19 cellular contexts compared by ENCODE assay signal in genomic region chr16:31707743-31708335, GRCh38.
A peak's percentile ranks its signal among the peaks of the same experiment; 100 is the strongest.
DNase-seq lines count a peak whose midpoint lies in the region; ATAC-seq lines count a peak whose summit lies in the region.
"Had no signal": no experiment of that assay in that cellular context is flagged by ENCODE, and none has a peak within 500 bp of the region (broad histone marks: within the 10 kb centered on the region; RNA-seq: fewer than 3 reads in every experiment).

No MANE protein-coding gene starts in this region.

- no peak overlapping the region for H3K4me3 ChIP-seq in CD4-positive, CD25-positive, alpha-beta regulatory T cell (ENCODE audit: low read depth, low read length)
- H3K4me3 ChIP-seq in naive thymus-derived CD4-positive, alpha-beta T cell (ENCODE audit: low read length) = no peak overlapping the region
- H3K4me3 ChIP-seq: Peyer's patch had no signal

- peak; percentile 49 for DNase-seq in activated CD4-positive, alpha-beta T cell treated with anti-CD3 and anti-CD28 coated beads, Interleukin-2, amount 10 ng/mL, durations not matched to agents 24 days and 14 days
- DNase-seq in activated CD4-positive, alpha-beta T cell treated with anti-CD3 and anti-CD28 coated beads, Interleukin-2, amount 50 U/mL, for 48 hours = no peak
- DNase-seq in CD4-positive, CD25-positive, alpha-beta regulatory T cell = no peak
- DNase-seq in T-helper 17 cell = no peak
- DNase-seq in naive thymus-derived CD4-positive, alpha-beta T cell = no peak
- no peak for DNase-seq in effector memory CD8-positive, alpha-beta T cell
- DNase-seq: Calu3, DMS79 treated with DMSO at 0.1 percent for 48 hours, GOT3, KG1, NCI-H1105 treated with DMSO at 0.1 percent for 48 hours, NCI-H187, NCI-H446 treated with DMSO at 0.1 percent for 48 hours, NCI-H82, Peyer's patch, SHP77 had no signal

- peaks cover 13% of the 10 kb centered on the region for H3K4me1 ChIP-seq in CD4-positive, CD25-positive, alpha-beta regulatory T cell (ENCODE audit: control insufficient read depth, insufficient read depth, low read length, poor library complexity, severe bottlenecking)
- H3K4me1 ChIP-seq in naive thymus-derived CD4-positive, alpha-beta T cell (ENCODE audit: control insufficient read depth in 2 of 2, insufficient read depth in 2 of 2, low read length in 2 of 2) = peaks cover 0 to 14% of the 10 kb centered on the region in 2 donors
- H3K4me1 ChIP-seq: Peyer's patch had no signal

- peaks cover 49% of the 10 kb centered on the region for H3K36me3 Mint-ChIP-seq in activated CD4-positive, alpha-beta T cell treated with anti-CD3 and anti-CD28 coated beads, Interleukin-2, amount 10 ng/mL, durations not matched to agents 24 days and 14 days (ENCODE audit: low read depth)
- peaks cover 21% of the 10 kb centered on the region for H3K36me3 Mint-ChIP-seq in CD4-positive, CD25-positive, alpha-beta regulatory T cell
- no peaks in the 10 kb centered on the region for H3K36me3 Mint-ChIP-seq in T-helper 17 cell (ENCODE audit: low read depth)
- peaks cover 5 to 42% (median 17%) of the 10 kb centered on the region in 5 donors for H3K36me3 Mint-ChIP-seq in naive thymus-derived CD4-positive, alpha-beta T cell
- H3K36me3 Mint-ChIP-seq in effector memory CD8-positive, alpha-beta T cell (ENCODE audit: insufficient read depth) = peaks cover 90% of the 10 kb centered on the region

- H3K36me3 ChIP-seq in CD4-positive, CD25-positive, alpha-beta regulatory T cell (ENCODE audit: control insufficient read depth, insufficient read depth, low read length) = peaks cover 61% of the 10 kb centered on the region
- H3K36me3 ChIP-seq in naive thymus-derived CD4-positive, alpha-beta T cell (ENCODE audit: control insufficient read depth in 2 of 3, insufficient read depth in 3 of 3, low read length in 3 of 3) = peaks cover 5 to 69% (median 34%) of the 10 kb centered on the region in 3 experiments

- no peak overlapping the region for H3K4me3 Mint-ChIP-seq in activated CD4-positive, alpha-beta T cell treated with anti-CD3 and anti-CD28 coated beads, Interleukin-2, amount 10 ng/mL, durations not matched to agents 24 days and 14 days
- peak overlapping the region in 1 of 4 donors; percentile 83 for H3K4me3 Mint-ChIP-seq in CD4-positive, CD25-positive, alpha-beta regulatory T cell
- H3K4me3 Mint-ChIP-seq in T-helper 17 cell = peak overlapping the region; percentile 65
- peak overlapping the region in 3 of 10 donors; percentile 28 to 73 (median 33) for H3K4me3 Mint-ChIP-seq in naive thymus-derived CD4-positive, alpha-beta T cell
- no peak overlapping the region for H3K4me3 Mint-ChIP-seq in effector memory CD8-positive, alpha-beta T cell

- H3K4me1 Mint-ChIP-seq in activated CD4-positive, alpha-beta T cell treated with anti-CD3 and anti-CD28 coated beads, Interleukin-2, amount 10 ng/mL, durations not matched to agents 24 days and 14 days = peaks cover 14% of the 10 kb centered on the region
- peaks cover 5 to 32% (median 9%) of the 10 kb centered on the region in 4 donors for H3K4me1 Mint-ChIP-seq in CD4-positive, CD25-positive, alpha-beta regulatory T cell
- peaks cover 47% of the 10 kb centered on the region for H3K4me1 Mint-ChIP-seq in T-helper 17 cell
- H3K4me1 Mint-ChIP-seq in naive thymus-derived CD4-positive, alpha-beta T cell = peaks cover 21 to 36% (median 34%) of the 10 kb centered on the region in 7 donors
- peaks cover 25 to 40% of the 10 kb centered on the region in 2 donors for H3K4me1 Mint-ChIP-seq in effector memory CD8-positive, alpha-beta T cell (ENCODE audit: low read depth in 2 of 2)

- POLR2A ChIA-PET in naive thymus-derived CD4-positive, alpha-beta T cell (lab: Charles Lee) = interaction anchor here (0.6 to 2.0 kb wide), 3 partner anchors 10 to 271 kb away, joined by 3 to 7 read pairs (median 3); no protein-coding TSS in a partner anchor

- H3K27ac Mint-ChIP-seq in activated CD4-positive, alpha-beta T cell treated with anti-CD3 and anti-CD28 coated beads, Interleukin-2, amount 10 ng/mL, durations not matched to agents 24 days and 14 days = no peak overlapping the region
- peak overlapping the region; percentile 15 to 72 (median 55) for H3K27ac Mint-ChIP-seq in CD4-positive, CD25-positive, alpha-beta regulatory T cell
- peak overlapping the region; percentile 99 for H3K27ac Mint-ChIP-seq in T-helper 17 cell
- peak overlapping the region in 8 of 9 donors; percentile 31 to 93 (median 64) for H3K27ac Mint-ChIP-seq in naive thymus-derived CD4-positive, alpha-beta T cell
- H3K27ac Mint-ChIP-seq in effector memory CD8-positive, alpha-beta T cell = peak overlapping the region in 1 of 2 donors; percentile 85

- H3K9me3 ChIP-seq in CD4-positive, CD25-positive, alpha-beta regulatory T cell (ENCODE audit: control insufficient read depth in 2 of 2, low read length in 2 of 2) = no peaks in the 10 kb centered on the region
- H3K9me3 ChIP-seq in T-helper 17 cell (ENCODE audit: control insufficient read depth, low read length, poor library complexity, severe bottlenecking) = no peaks in the 10 kb centered on the region
- no peaks in the 10 kb centered on the region for H3K9me3 ChIP-seq in naive thymus-derived CD4-positive, alpha-beta T cell (ENCODE audit: control insufficient read depth in 2 of 3, low read length in 3 of 3)
- H3K9me3 ChIP-seq: Peyer's patch had no signal

- ATAC-seq in CD4-positive, CD25-positive, alpha-beta regulatory T cell (ENCODE audit: low read depth in 2 of 2) = no peak
- ATAC-seq in T-helper 17 cell (no peak), GM21723 (IDR thresholded peaks at IDR 0.05; ENCODE audit: unreplicated experiment) (no peak), HG03460 (IDR thresholded peaks at IDR 0.05; ENCODE audit: unreplicated experiment) (no peak)
- no peak for ATAC-seq in naive thymus-derived CD4-positive, alpha-beta T cell
- ATAC-seq in effector memory CD8-positive, alpha-beta T cell (replicated peaks) = no peak

- H3K27me3 ChIP-seq in CD4-positive, CD25-positive, alpha-beta regulatory T cell (ENCODE audit: control insufficient read depth, insufficient read depth, low read length) = no peaks in the 10 kb centered on the region
- H3K27me3 ChIP-seq in naive thymus-derived CD4-positive, alpha-beta T cell (ENCODE audit: control insufficient read depth in 2 of 2, insufficient read depth in 2 of 2, low read length in 2 of 2) = no peaks in the 10 kb centered on the region
- H3K27me3 ChIP-seq: Peyer's patch had no signal

- H3K27ac ChIP-seq in CD4-positive, CD25-positive, alpha-beta regulatory T cell (ENCODE audit: insufficient read depth, low read length, poor library complexity, severe bottlenecking) = no peak overlapping the region
- H3K27ac ChIP-seq in naive thymus-derived CD4-positive, alpha-beta T cell (ENCODE audit: low read depth, low read length) = no peak overlapping the region
- H3K27ac ChIP-seq: C4-2B, Peyer's patch had no signal

- CTCF ChIA-PET in naive thymus-derived CD4-positive, alpha-beta T cell (lab: Charles Lee) = no interaction called here

- H3K27me3 Mint-ChIP-seq in activated CD4-positive, alpha-beta T cell treated with anti-CD3 and anti-CD28 coated beads, Interleukin-2, amount 10 ng/mL, durations not matched to agents 24 days and 14 days = no peaks in the 10 kb centered on the region
- H3K27me3 Mint-ChIP-seq in CD4-positive, CD25-positive, alpha-beta regulatory T cell = no peaks in the 10 kb centered on the region
- no peaks in the 10 kb centered on the region for H3K27me3 Mint-ChIP-seq in T-helper 17 cell
- H3K27me3 Mint-ChIP-seq in naive thymus-derived CD4-positive, alpha-beta T cell = no peaks in the 10 kb centered on the region
- H3K27me3 Mint-ChIP-seq in effector memory CD8-positive, alpha-beta T cell = no peaks in the 10 kb centered on the region

- H3K9me3 Mint-ChIP-seq in activated CD4-positive, alpha-beta T cell treated with anti-CD3 and anti-CD28 coated beads, Interleukin-2, amount 10 ng/mL, durations not matched to agents 24 days and 14 days = peaks cover 3% of the 10 kb centered on the region
- H3K9me3 Mint-ChIP-seq in CD4-positive, CD25-positive, alpha-beta regulatory T cell = peaks cover 0 to 3% (median 0%) of the 10 kb centered on the region in 7 donors
- H3K9me3 Mint-ChIP-seq in naive thymus-derived CD4-positive, alpha-beta T cell = no peaks in the 10 kb centered on the region
- no peaks in the 10 kb centered on the region for H3K9me3 Mint-ChIP-seq in effector memory CD8-positive, alpha-beta T cell

- intact Hi-C loops in activated CD4-positive, alpha-beta T cell treated with anti-CD3 and anti-CD28 coated beads, Interleukin-2, amount 10 ng/mL, durations not matched to agents 24 days and 14 days (cut with micrococcal nuclease) = no loop called here
- intact Hi-C loops in naive thymus-derived CD4-positive, alpha-beta T cell (cut with micrococcal nuclease) = no loop called here
